In genomic region chr20:41387433-41387832, GRCh38 we compare ENCODE assay signal across 17 cellular contexts. TPM values are rescaled to one million over a fixed set of nuclear protein-coding genes. Genes with fewer than 3 reads are reported as not detected.
DNase-seq lines count a peak whose midpoint lies in the region; ATAC-seq and TF ChIP-seq lines count a peak whose summit lies in the region.
"Had no signal": no experiment of that assay in that cellular context is flagged by ENCODE, and none has a peak within 500 bp of the region (broad histone marks: within the 10 kb centered on the region; RNA-seq: fewer than 3 reads in every experiment).

No MANE protein-coding gene starts in this region.

- ATAC-seq in gastroesophageal sphincter = peak; percentile 25
- ATAC-seq in HG02981 (IDR thresholded peaks at IDR 0.05; ENCODE audit: unreplicated experiment) = no peak
- ATAC-seq: PC-3 had no signal

- 0 to 60% methylated on average over 2 to 3 of the region's 9 CpGs for WGBS in gastroesophageal sphincter (ENCODE audit: low coverage in 1 of 2), 2 donors
- WGBS in esophagus muscularis mucosa = 56% methylated on average over 9 of the region's 9 CpGs

- TF ChIP-seq CTCF in gastroesophageal sphincter (IDR thresholded peaks at IDR 0.05) (no peak), neural progenitor cell (IDR thresholded peaks at IDR 0.05) (peak; percentile 26), esophagus muscularis mucosa (IDR thresholded peaks at IDR 0.05) (peak in 1 of 3 experiments; percentile 5)

- H3K4me2 ChIP-seq in neural progenitor cell = peak overlapping the region; percentile 63

- H4K20me1 ChIP-seq in neural progenitor cell (ENCODE audit: low read depth) = peaks cover 3% of the 10 kb centered on the region

- peak; percentile 33 for DNase-seq in ELR (ENCODE audit: low read depth)
- peak; percentile 16 for DNase-seq in RKO (ENCODE audit: low spot score)
- peak; percentile 74 for DNase-seq in neural progenitor cell (ENCODE audit: low spot score)
- no peak for DNase-seq in esophagus muscularis mucosa (ENCODE audit: extremely low spot score)
- DNase-seq in foreskin melanocyte = no peak
- DNase-seq: activated B cell treated with CpG ODN at 0.5 μM for 24 hours; activated naive CD4-positive, alpha-beta T cell treated with Interleukin-2 at 50 U/mL for 16 hours; CD4-positive, alpha-beta memory T cell; immature natural killer cell; midbrain; PC-3; T-helper 1 cell; testis had no signal

- no peaks in the 10 kb centered on the region for H3K9me3 Mint-ChIP-seq in neural progenitor cell
- H3K9me3 Mint-ChIP-seq: activated B cell treated with CpG ODN at 0.5 μM for 24 hours, immature natural killer cell had no signal

- no peaks in the 10 kb centered on the region for H3K36me3 Mint-ChIP-seq in neural progenitor cell
- H3K36me3 Mint-ChIP-seq: CD4-positive, alpha-beta memory T cell; immature natural killer cell had no signal

- no peaks in the 10 kb centered on the region for H3K9me3 ChIP-seq in gastroesophageal sphincter
- no peaks in the 10 kb centered on the region for H3K9me3 ChIP-seq in neural progenitor cell (ENCODE audit: low read depth)
- no peaks in the 10 kb centered on the region for H3K9me3 ChIP-seq in esophagus muscularis mucosa
- H3K9me3 ChIP-seq: testis had no signal

- TF ChIP-seq EP300 in gastroesophageal sphincter (IDR thresholded peaks at IDR 0.05) = no peak
- no peak for TF ChIP-seq EP300 in esophagus muscularis mucosa (IDR thresholded peaks at IDR 0.05)

- peaks cover 20% of the 10 kb centered on the region for H3F3A ChIP-seq in neural progenitor cell (ENCODE audit: low read depth)

- H2AFZ ChIP-seq in neural progenitor cell (replicated peaks) = peak overlapping the region; percentile 88

- TF ChIP-seq POLR2A in gastroesophageal sphincter (IDR thresholded peaks at IDR 0.05) (no peak), esophagus muscularis mucosa (IDR thresholded peaks at IDR 0.05; ENCODE audit: low read depth) (no peak)

- no peak overlapping the region for H3K4me3 ChIP-seq in gastroesophageal sphincter
- H3K4me3 ChIP-seq in neural progenitor cell = no peak overlapping the region
- no peak overlapping the region for H3K4me3 ChIP-seq in esophagus muscularis mucosa
- H3K4me3 ChIP-seq: testis had no signal

- H3K27ac ChIP-seq in gastroesophageal sphincter (no peak overlapping the region), neural progenitor cell (no peak overlapping the region), esophagus muscularis mucosa (replicated peaks in 1 of 4) (peak overlapping the region in 1 of 4 donors; percentile 11)
- H3K27ac ChIP-seq: testis had no signal

- H3K4me1 ChIP-seq in gastroesophageal sphincter (peaks cover 0 to 24% (median 12%) of the 10 kb centered on the region in 3 donors), neural progenitor cell (peaks cover 17% of the 10 kb centered on the region), esophagus muscularis mucosa (peaks cover 11 to 26% (median 22%) of the 10 kb centered on the region in 4 donors)

- no peak overlapping the region for H3K27ac Mint-ChIP-seq in neural progenitor cell
- H3K27ac Mint-ChIP-seq: activated B cell treated with CpG ODN at 0.5 μM for 24 hours; CD4-positive, alpha-beta memory T cell had no signal

- peaks cover 46% of the 10 kb centered on the region for H3K4me1 Mint-ChIP-seq in neural progenitor cell
- H3K4me1 Mint-ChIP-seq: activated B cell treated with CpG ODN at 0.5 μM for 24 hours; CD4-positive, alpha-beta memory T cell; immature natural killer cell had no signal

- H3K27me3 ChIP-seq in gastroesophageal sphincter (no peaks in the 10 kb centered on the region), neural progenitor cell (no peaks in the 10 kb centered on the region), esophagus muscularis mucosa (no peaks in the 10 kb centered on the region)
- H3K27me3 ChIP-seq: testis had no signal

- H3K79me2 ChIP-seq in neural progenitor cell (ENCODE audit: low read depth) = no peaks in the 10 kb centered on the region

- H3K9ac ChIP-seq in neural progenitor cell = no peak overlapping the region

- no peaks in the 10 kb centered on the region for H3K36me3 ChIP-seq in gastroesophageal sphincter
- H3K36me3 ChIP-seq in neural progenitor cell = no peaks in the 10 kb centered on the region
- H3K36me3 ChIP-seq in esophagus muscularis mucosa = no peaks in the 10 kb centered on the region

- intact Hi-C loops in esophagus muscularis mucosa (cut with DNase I) = no loop called here

- H3K4me3 Mint-ChIP-seq in neural progenitor cell = no peak overlapping the region
- H3K4me3 Mint-ChIP-seq: activated B cell treated with CpG ODN at 0.5 μM for 24 hours, immature natural killer cell had no signal

- peaks cover 12% of the 10 kb centered on the region for H3K27me3 Mint-ChIP-seq in neural progenitor cell (ENCODE audit: insufficient read depth, low read depth)

RNA-seq across cellular contexts. Expression of gene EMILIN3, which starts 20.8 kb away (rescaled TPM):
- total RNA-seq in gastroesophageal sphincter (1 to 10 TPM; 1.1 to 3.6 (median 2.9) TPM), neural progenitor cell (ENCODE audit: low replicate concordance) (3.5 and 9.0 TPM in 2 replicates), esophagus muscularis mucosa (1 to 10 TPM in 3 of 4 donors, under 1 TPM in 1; 0.83 to 5.6 (median 4.5) TPM)
- total RNA-seq: activated B cell treated with CpG ODN at 0.5 μM for 24 hours; CD4-positive, alpha-beta memory T cell; fibroblast of villous mesenchyme; osteoblast; PC-3 had no signal

RNA-seq across cellular contexts. Expression of gene LPIN3, which starts 46.8 kb away (rescaled TPM):
- total RNA-seq in gastroesophageal sphincter = 10 to 100 TPM in 2 of 4 donors, 1 to 10 TPM in 2; 5.5 to 16.6 (median 9.1) TPM
- total RNA-seq in neural progenitor cell (ENCODE audit: low replicate concordance) = 2.8 and 8.9 TPM in 2 replicates
- 10 to 100 TPM in 2 of 4 donors, 1 to 10 TPM in 2; 7.6 to 19.8 (median 10.7) TPM for total RNA-seq in esophagus muscularis mucosa

Comparison
In these comparisons a context has a peak if more than half of its experiments do, and no peak if none do; other contexts are left out.
1. DNase-seq: peak in ELR (single experiment), RKO (single experiment) and neural progenitor cell (single experiment); none in esophagus muscularis mucosa (single experiment) and foreskin melanocyte (single experiment).